ENCODE assay signal across 8 cellular contexts in the genomic region with DNA sequence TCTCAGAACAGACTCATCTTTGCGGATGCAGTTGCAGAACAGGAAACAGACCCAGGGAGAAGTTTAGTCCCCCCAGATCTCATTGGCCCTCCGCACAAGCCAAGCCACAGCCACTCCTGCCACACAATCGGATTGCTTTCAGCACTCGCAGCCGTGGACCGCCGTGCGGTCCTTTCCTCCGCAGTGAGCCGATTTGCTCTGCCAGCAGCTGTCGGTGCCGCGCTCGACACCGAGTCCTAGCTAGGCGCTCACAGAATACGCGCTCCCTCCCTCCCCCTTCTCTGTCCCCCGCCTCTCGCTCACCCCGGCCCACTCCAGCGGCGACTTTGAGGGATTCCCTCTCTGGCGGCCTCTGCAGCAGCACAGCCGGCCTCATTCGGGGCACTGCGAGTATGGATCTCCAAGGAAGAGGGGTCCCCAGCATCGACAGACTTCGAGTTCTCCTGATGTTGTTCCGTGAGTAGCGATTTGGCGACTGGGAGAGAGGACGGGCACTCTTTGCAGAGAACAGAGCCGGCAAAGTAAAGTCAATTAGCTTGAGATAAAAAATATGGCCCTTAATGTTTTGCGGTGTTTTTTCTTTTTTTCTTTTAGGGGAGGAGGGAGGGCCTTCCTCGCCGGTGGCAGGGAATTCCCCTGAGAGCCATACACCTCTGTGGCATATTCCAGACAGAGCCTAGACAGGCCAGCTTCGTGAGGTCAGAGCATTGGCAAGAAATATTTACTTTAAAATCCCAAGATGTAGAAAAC. TPM values are rescaled to one million over a fixed set of nuclear protein-coding genes. Genes with fewer than 3 reads are reported as not detected.
DNase-seq lines count a peak whose midpoint lies in the region; ATAC-seq and TF ChIP-seq lines count a peak whose summit lies in the region.

Gene LAMP5, plus strand, starts transcription at position 130 of the 750 bp plus-strand sequence. Its CDS starts 263 bp downstream, at position 393.

- H3K36me3 Mint-ChIP-seq in T-helper 17 cell (ENCODE audit: low read depth) = no peaks in the 10 kb centered on the region
- H3K36me3 Mint-ChIP-seq in activated T-cell treated with anti-CD3 and anti-CD28 coated beads, Interleukin-2, amount 50 U/mL, for 24 hours (ENCODE audit: low read depth) = no peaks in the 10 kb centered on the region

- H3K4me2 ChIP-seq in GM23248 (ENCODE audit: unreplicated experiment) (no peak within 1 kb of the TSS), fibroblast of lung (ENCODE audit: extremely low read depth, insufficient read depth, low read length) (peak within 1 kb of the TSS; percentile 61)

- H3K79me2 ChIP-seq in GM23248 (ENCODE audit: insufficient read depth) (no peaks in the 10 kb centered on the region), fibroblast of lung (ENCODE audit: control insufficient read depth, insufficient read depth, low read length) (no peaks in the 10 kb centered on the region)

- no peaks in the 10 kb centered on the region for H3K9me2 ChIP-seq in GM23248 (ENCODE audit: insufficient read depth)

- DNase-seq in GM23248 (peak; percentile 58), NCI-H526 treated with DMSO at 0.1 percent for 48 hours (lab: John Stamatoyannopoulos, UW) (peak; percentile 69), fibroblast of lung (ENCODE audit: low read depth in 2 of 2) (peak; percentile 32 to 47), posterior cingulate gyrus (peak in 9 of 10 donors; percentile 34 to 90 (median 60)), T-helper 17 cell (no peak)
- no peak for DNase-seq in activated T-cell treated with anti-CD3 and anti-CD28 coated beads, Interleukin-2, amount 50 U/mL, for 24 hours

- no peak within 1 kb of the TSS for H3K27ac ChIP-seq in GM23248
- no peak within 1 kb of the TSS for H3K27ac ChIP-seq in fibroblast of lung (ENCODE audit: insufficient read depth, low read length)

- H3K27ac Mint-ChIP-seq in T-helper 17 cell = no peak within 1 kb of the TSS
- H3K27ac Mint-ChIP-seq in activated T-cell treated with anti-CD3 and anti-CD28 coated beads, Interleukin-2, amount 50 U/mL, for 24 hours = no peak within 1 kb of the TSS

- H2AFZ ChIP-seq in GM23248 = no peak within 1 kb of the TSS
- no peak within 1 kb of the TSS for H2AFZ ChIP-seq in fibroblast of lung (ENCODE audit: low read length)

- H3K27me3 ChIP-seq in GM23248 (replicated peaks; ENCODE audit: insufficient read depth) (peaks cover 94% of the 10 kb centered on the region), fibroblast of lung (ENCODE audit: control insufficient read depth, insufficient read depth, low read length) (peaks cover 34% of the 10 kb centered on the region)

- peaks cover 66% of the 10 kb centered on the region for H3K27me3 Mint-ChIP-seq in T-helper 17 cell
- H3K27me3 Mint-ChIP-seq in activated T-cell treated with anti-CD3 and anti-CD28 coated beads, Interleukin-2, amount 50 U/mL, for 24 hours = peaks cover 73% of the 10 kb centered on the region

- 3 to 4% methylated on average over 30 to 38 of the region's 38 CpGs for WGBS in GM23248 (ENCODE audit: low coverage in 1 of 2, low lambda C conversion rate in 2 of 2, missing lambda C conversion rate in 2 of 2), 2 experiments

- no peak within 1 kb of the TSS for H3K4me3 ChIP-seq in GM23248
- H3K4me3 ChIP-seq in fibroblast of lung (replicated peaks in 1 of 4; ENCODE audit: control extremely low read depth in 1 of 4, insufficient read depth in 1 of 4, low read depth in 3 of 4, low read length in 4 of 4) = peak within 1 kb of the TSS in 2 of 4 experiments; percentile 3 to 35

- H4K20me1 ChIP-seq in GM23248 (ENCODE audit: insufficient read depth) = no peaks in the 10 kb centered on the region
- H4K20me1 ChIP-seq in fibroblast of lung (ENCODE audit: control insufficient read depth, extremely low read depth, insufficient read depth, low read length) = no peaks in the 10 kb centered on the region

- in situ Hi-C loops in GM23248 (cut with MboI) = no loop called here

- H3K9me3 Mint-ChIP-seq in activated T-cell treated with anti-CD3 and anti-CD28 coated beads, Interleukin-2, amount 50 U/mL, for 24 hours = no peaks in the 10 kb centered on the region

- H3K9ac ChIP-seq in GM23248 (no peak within 1 kb of the TSS), fibroblast of lung (ENCODE audit: insufficient read depth, low read length) (no peak within 1 kb of the TSS)

- H3F3A ChIP-seq in GM23248 (ENCODE audit: insufficient read depth) = no peaks in the 10 kb centered on the region

- no peak for ATAC-seq in T-helper 17 cell
- no peak for ATAC-seq in HG03565 (IDR thresholded peaks at IDR 0.05; ENCODE audit: unreplicated experiment)
- ATAC-seq in GM18858 (IDR thresholded peaks at IDR 0.05; ENCODE audit: unreplicated experiment) = no peak

- no peak within 1 kb of the TSS for H3K4me3 Mint-ChIP-seq in T-helper 17 cell
- H3K4me3 Mint-ChIP-seq in activated T-cell treated with anti-CD3 and anti-CD28 coated beads, Interleukin-2, amount 50 U/mL, for 24 hours = no peak within 1 kb of the TSS

- peaks cover 2% of the 10 kb centered on the region for H3K4me1 Mint-ChIP-seq in T-helper 17 cell
- no peaks in the 10 kb centered on the region for H3K4me1 Mint-ChIP-seq in activated T-cell treated with anti-CD3 and anti-CD28 coated beads, Interleukin-2, amount 50 U/mL, for 24 hours (ENCODE audit: low read depth)

- H3K9me3 ChIP-seq in GM23248 (ENCODE audit: low read depth) (no peaks in the 10 kb centered on the region), fibroblast of lung (ENCODE audit: control insufficient read depth, insufficient read depth, low read depth, low read length) (no peaks in the 10 kb centered on the region), T-helper 17 cell (ENCODE audit: control insufficient read depth, low read length, poor library complexity, severe bottlenecking) (no peaks in the 10 kb centered on the region)

- TF ChIP-seq CTCF in fibroblast of lung (conservative IDR thresholded peaks at IDR 0.05 in 1 of 2, IDR thresholded peaks at IDR 0.05 in 1 of 2; ENCODE audit: low read depth in 1 of 2, low read length in 2 of 2) = no peak

- no peaks in the 10 kb centered on the region for H3K4me1 ChIP-seq in GM23248 (ENCODE audit: insufficient read depth)
- no peaks in the 10 kb centered on the region for H3K4me1 ChIP-seq in fibroblast of lung (ENCODE audit: control insufficient read depth, extremely low read depth, insufficient read depth, low read length)

- H3K36me3 ChIP-seq in GM23248 (ENCODE audit: low read depth) = no peaks in the 10 kb centered on the region
- no peaks in the 10 kb centered on the region for H3K36me3 ChIP-seq in fibroblast of lung (ENCODE audit: control insufficient read depth, insufficient read depth, low read length)

- intact Hi-C loops in posterior cingulate gyrus (cut with DNase I) = no loop called here

RNA-seq across cellular contexts. Expression of gene LAMP5, which starts in this region (rescaled TPM):
- total RNA-seq in GM23248 (2014; rRNA removed; shearing (Covaris generic)) = 0.11 TPM in 1 of 2 replicates, not detected in the other
- polyA plus RNA-seq in GM23248 (2016; fragmentation: Nextera tagmentation; extraction: Ambion mirVana) = not detected in 2 replicates
- total RNA-seq in fibroblast of lung = 2.1 and 2.6 TPM in 2 replicates
- polyA plus RNA-seq in fibroblast of lung = 0.92 and 19.3 TPM in 2 replicates
- polyA plus RNA-seq in fibroblast of lung (2012) = 0.31 and 10.2 TPM in 2 replicates
- polyA minus RNA-seq in fibroblast of lung (ENCODE audit: low replicate concordance) = 2.5 TPM in 1 of 2 replicates, not detected in the other
- total RNA-seq in T-helper 17 cell = 1 to 10 TPM in 1 of 2 donors, not detected in 1; 1.0 TPM

Comparison
In these comparisons a context has a peak if more than half of its experiments do, and no peak if none do; other contexts are left out.
1. Peak in DNase-seq in GM23248; RNA of the gene not detected or under 1 TPM.
2. DNase-seq: peak in NCI-H526 treated with DMSO at 0.1 percent for 48 hours (single experiment), fibroblast of lung (2 of 2) and posterior cingulate gyrus (9 of 10); none in T-helper 17 cell (0 of 3) and activated T-cell treated with anti-CD3 and anti-CD28 coated beads, Interleukin-2, amount 50 U/mL, for 24 hours (single experiment).